ENCODE assay signal across 15 cellular contexts in the genomic region with DNA sequence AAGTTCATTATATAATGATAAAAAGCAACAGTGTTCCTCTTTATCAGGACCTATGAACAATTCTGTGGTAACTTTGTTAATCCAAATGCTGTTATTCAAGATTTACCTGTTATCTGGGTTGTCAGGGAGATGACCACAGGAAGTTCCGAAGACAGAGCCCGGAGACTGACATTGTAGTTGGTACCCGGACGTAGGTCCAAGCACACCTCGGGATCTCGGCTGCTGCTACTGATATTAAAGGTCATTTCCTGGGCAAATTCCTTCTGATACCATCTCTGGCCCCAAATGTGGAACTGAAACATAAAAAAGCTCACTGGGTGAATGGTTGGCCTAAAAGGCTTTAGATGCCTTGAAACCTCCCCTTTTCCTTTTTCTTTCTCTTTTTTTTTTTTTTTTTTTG.
DNase-seq lines count a peak whose midpoint lies in the region; ATAC-seq, FAIRE-seq and TF ChIP-seq lines count a peak whose summit lies in the region.
"Had no signal": no experiment of that assay in that cellular context is flagged by ENCODE, and none has a peak within 500 bp of the region (broad histone marks: within the 10 kb centered on the region; RNA-seq: fewer than 3 reads in every experiment).

No MANE protein-coding gene starts in this region.

- 58 to 89% methylated on average over 6 of the region's 6 CpGs for WGBS in body of pancreas, 2 donors

- no peak for TF ChIP-seq CTCF in body of pancreas (IDR thresholded peaks at IDR 0.05)

- no peaks in the 10 kb centered on the region for H3K9me3 Mint-ChIP-seq in dendritic cell treated with granulocyte-macrophage colony-stimulating factor and Interleukin-4, amounts not matched to agents 40 ng/mL and 50 ng/mL, for 4 days
- H3K9me3 Mint-ChIP-seq in activated CD4-positive, alpha-beta memory T cell treated with anti-CD3 and anti-CD28 coated beads, Interleukin-2, amount 10 ng/mL, durations not matched to agents 7 days and 5 days, result no peaks in the 10 kb centered on the region
- H3K9me3 Mint-ChIP-seq: activated CD4-positive, alpha-beta memory T cell treated with anti-CD3 and anti-CD28 coated beads for 36 hours; immature natural killer cell; natural killer cell treated with Interleukin-12 subunit alpha and Interleukin-12 subunit beta and Interleukin-15 and Interleukin-18, amount 100 ng/mL, for 72 hours had no signal

- peak overlapping the region; percentile 46 for H3K27ac Mint-ChIP-seq in dendritic cell treated with granulocyte-macrophage colony-stimulating factor and Interleukin-4, amounts not matched to agents 40 ng/mL and 50 ng/mL, for 4 days
- H3K27ac Mint-ChIP-seq in activated CD4-positive, alpha-beta memory T cell treated with anti-CD3 and anti-CD28 coated beads, Interleukin-2, amount 10 ng/mL, durations not matched to agents 7 days and 5 days, result no peak overlapping the region
- H3K27ac Mint-ChIP-seq: activated CD4-positive, alpha-beta memory T cell treated with anti-CD3 and anti-CD28 coated beads for 36 hours; immature natural killer cell; natural killer cell treated with Interleukin-12 subunit alpha and Interleukin-12 subunit beta and Interleukin-15 and Interleukin-18, amount 100 ng/mL, for 72 hours had no signal

- CTCF ChIA-PET in activated CD4-positive, alpha-beta memory T cell treated with anti-CD3 and anti-CD28 coated beads, Interleukin-2, amount 10 ng/mL, durations not matched to agents 7 days and 5 days (lab: Charles Lee), result interaction anchor here (0.6 to 0.7 kb wide), 3 partner anchors 28 to 687 kb away, joined by 3 to 4 read pairs (median 3); no protein-coding TSS in a partner anchor

- H3K36me3 ChIP-seq in body of pancreas (replicated peaks in 1 of 2; ENCODE audit: insufficient read depth in 1 of 2, low read depth in 2 of 2), result no peaks in the 10 kb centered on the region
- H3K36me3 ChIP-seq: BE2C had no signal

- peaks cover 61% of the 10 kb centered on the region for H3K36me3 Mint-ChIP-seq in dendritic cell treated with granulocyte-macrophage colony-stimulating factor and Interleukin-4, amounts not matched to agents 40 ng/mL and 50 ng/mL, for 4 days (ENCODE audit: low read depth)
- H3K36me3 Mint-ChIP-seq in activated CD4-positive, alpha-beta memory T cell treated with anti-CD3 and anti-CD28 coated beads, Interleukin-2, amount 10 ng/mL, durations not matched to agents 7 days and 5 days (ENCODE audit: low read depth), result peaks cover 41% of the 10 kb centered on the region
- H3K36me3 Mint-ChIP-seq: natural killer cell treated with Interleukin-12 subunit alpha and Interleukin-12 subunit beta and Interleukin-15 and Interleukin-18, amount 100 ng/mL, for 72 hours had no signal

- FAIRE-seq in GM12891 (lab: Jason Lieb, UNC), result peak; percentile 23
- FAIRE-seq in urothelium cell line (lab: Jason Lieb, UNC), result no peak
- FAIRE-seq: endothelial cell of umbilical vein had no signal

- H3K27me3 Mint-ChIP-seq in dendritic cell treated with granulocyte-macrophage colony-stimulating factor and Interleukin-4, amounts not matched to agents 40 ng/mL and 50 ng/mL, for 4 days, result no peaks in the 10 kb centered on the region
- H3K27me3 Mint-ChIP-seq in activated CD4-positive, alpha-beta memory T cell treated with anti-CD3 and anti-CD28 coated beads, Interleukin-2, amount 10 ng/mL, durations not matched to agents 7 days and 5 days, result peaks cover 2% of the 10 kb centered on the region
- H3K27me3 Mint-ChIP-seq: natural killer cell treated with Interleukin-12 subunit alpha and Interleukin-12 subunit beta and Interleukin-15 and Interleukin-18, amount 100 ng/mL, for 72 hours had no signal

- no peak for TF ChIP-seq POLR2A in GM12891 (IDR thresholded peaks at IDR 0.05; ENCODE audit: low read depth, low read length)
- no peak for TF ChIP-seq POLR2A in body of pancreas (IDR thresholded peaks at IDR 0.05)

- H3K4me3 ChIP-seq in body of pancreas, result no peak overlapping the region
- H3K4me3 ChIP-seq: SJSA1 had no signal

- peaks cover 11% of the 10 kb centered on the region for H3K4me1 ChIP-seq in body of pancreas
- H3K4me1 ChIP-seq: BE2C had no signal

- H3K4me1 Mint-ChIP-seq in dendritic cell treated with granulocyte-macrophage colony-stimulating factor and Interleukin-4, amounts not matched to agents 40 ng/mL and 50 ng/mL, for 4 days (ENCODE audit: low read depth), result peaks cover 57% of the 10 kb centered on the region
- peaks cover 19% of the 10 kb centered on the region for H3K4me1 Mint-ChIP-seq in activated CD4-positive, alpha-beta memory T cell treated with anti-CD3 and anti-CD28 coated beads, Interleukin-2, amount 10 ng/mL, durations not matched to agents 7 days and 5 days

- no peak overlapping the region for H3K4me3 Mint-ChIP-seq in dendritic cell treated with granulocyte-macrophage colony-stimulating factor and Interleukin-4, amounts not matched to agents 40 ng/mL and 50 ng/mL, for 4 days
- no peak overlapping the region for H3K4me3 Mint-ChIP-seq in activated CD4-positive, alpha-beta memory T cell treated with anti-CD3 and anti-CD28 coated beads, Interleukin-2, amount 10 ng/mL, durations not matched to agents 7 days and 5 days
- H3K4me3 Mint-ChIP-seq: activated CD4-positive, alpha-beta memory T cell treated with anti-CD3 and anti-CD28 coated beads for 36 hours; immature natural killer cell; natural killer cell treated with Interleukin-12 subunit alpha and Interleukin-12 subunit beta and Interleukin-15 and Interleukin-18, amount 100 ng/mL, for 72 hours had no signal

- POLR2A ChIA-PET in activated CD4-positive, alpha-beta memory T cell treated with anti-CD3 and anti-CD28 coated beads, Interleukin-2, amount 10 ng/mL, durations not matched to agents 7 days and 5 days (lab: Charles Lee), result no interaction called here

- DNase-seq in GM12891 (ENCODE audit: insufficient read length, low spot score), result peak; percentile 11
- DNase-seq in body of pancreas, result no peak
- DNase-seq in activated CD4-positive, alpha-beta memory T cell treated with anti-CD3 and anti-CD28 coated beads, Interleukin-2, amount 10 ng/mL, durations not matched to agents 7 days and 5 days, result no peak
- DNase-seq in NCI-H1092 (lab: John Stamatoyannopoulos, UW), result no peak
- DNase-seq in urothelium cell line (ENCODE audit: low spot score), result no peak
- DNase-seq: activated CD4-positive, alpha-beta memory T cell treated with anti-CD3 and anti-CD28 coated beads for 36 hours; BE2C; immature natural killer cell; stimulated activated naive CD4-positive, alpha-beta T cell treated with Interleukin-2 at 50 U/mL for 16 hours had no signal

- no peaks in the 10 kb centered on the region for H3K9me3 ChIP-seq in body of pancreas
- H3K9me3 ChIP-seq: BE2C, SJSA1 had no signal

- intact Hi-C loops in dendritic cell treated with granulocyte-macrophage colony-stimulating factor and Interleukin-4, amounts not matched to agents 40 ng/mL and 50 ng/mL, for 4 days (cut with micrococcal nuclease), result loop anchor here (10.0 kb wide), 1 partner anchor 254 kb away; no protein-coding TSS in a partner anchor
- intact Hi-C loops in body of pancreas (cut with DNase I), result loop anchor here (5.0 kb wide), 1 partner anchor 321 kb away; no protein-coding TSS in a partner anchor

- H3K27ac ChIP-seq in body of pancreas, result no peak overlapping the region
- H3K27ac ChIP-seq: SJSA1 had no signal

- no peaks in the 10 kb centered on the region for H3K27me3 ChIP-seq in body of pancreas
- H3K27me3 ChIP-seq: BE2C, SJSA1 had no signal

- ATAC-seq in GM21423 (IDR thresholded peaks at IDR 0.05; ENCODE audit: unreplicated experiment) (peak; percentile 80), HG03520 (IDR thresholded peaks at IDR 0.05; ENCODE audit: unreplicated experiment) (peak; percentile 63), body of pancreas (no peak)
- ATAC-seq: natural killer cell treated with Interleukin-12 subunit alpha and Interleukin-12 subunit beta and Interleukin-15 and Interleukin-18, amount 100 ng/mL, for 72 hours had no signal

TF ChIP-seq in GM12891, 5 proteins besides CTCF, POLR2A, EP300 and RAD21:
- TF ChIP-seq SPI1 (IDR thresholded peaks at IDR 0.05; ENCODE audit: low read depth, low read length) (peak; percentile 96), POU2F2 (IDR thresholded peaks at IDR 0.05; ENCODE audit: low read depth, low read length) (no peak), TAF1 (IDR thresholded peaks at IDR 0.05; ENCODE audit: low read depth, low read length) (no peak)
